In genomic region chr12:107320929-107321618, GRCh38 we compare ENCODE assay signal across 9 cellular contexts.
A peak's percentile ranks its signal among the peaks of the same experiment; 100 is the strongest.
DNase-seq lines count a peak whose midpoint lies in the region; TF ChIP-seq lines count a peak whose summit lies in the region.
"Had no signal": no experiment of that assay in that cellular context is flagged by ENCODE, and none has a peak within 500 bp of the region (broad histone marks: within the 10 kb centered on the region; RNA-seq: fewer than 3 reads in every experiment).

No MANE protein-coding gene starts in this region.

- H3K4me3 ChIP-seq in AG04449 (ENCODE audit: low read depth, low read length) (peak overlapping the region; percentile 56), esophagus muscularis mucosa (peak overlapping the region; percentile 14 to 53 (median 40)), osteoblast (ENCODE audit: insufficient read depth, low read length) (peak overlapping the region; percentile 43)
- H3K4me3 ChIP-seq: body of pancreas had no signal

- no peak for TF ChIP-seq POLR2A in esophagus muscularis mucosa (IDR thresholded peaks at IDR 0.05; ENCODE audit: low read depth)

- H3K79me2 ChIP-seq in osteoblast (ENCODE audit: insufficient read depth, low read length), result no peaks in the 10 kb centered on the region

- H3K9me3 ChIP-seq in esophagus muscularis mucosa (no peaks in the 10 kb centered on the region), osteoblast (ENCODE audit: low read depth, low read length) (no peaks in the 10 kb centered on the region)
- H3K9me3 ChIP-seq: body of pancreas had no signal

- intact Hi-C loops in esophagus muscularis mucosa (cut with DNase I), result no loop called here

- CTCF ChIA-PET in AG04449 (lab: Yijun Ruan, JAX), result interaction anchor here (0.6 to 2.3 kb wide), 9 partner anchors 9 to 291 kb away, joined by 3 to 8 read pairs (median 4); no protein-coding TSS in a partner anchor

- H4K20me1 ChIP-seq in osteoblast (ENCODE audit: insufficient read depth, low read length), result no peaks in the 10 kb centered on the region

- H3K4me1 ChIP-seq in esophagus muscularis mucosa (peaks cover 12 to 42% (median 38%) of the 10 kb centered on the region in 4 donors), osteoblast (ENCODE audit: insufficient read depth, low read length) (peaks cover 4% of the 10 kb centered on the region)

- H3K27ac ChIP-seq in esophagus muscularis mucosa (replicated peaks in 1 of 4) (no peak overlapping the region), osteoblast (ENCODE audit: low read depth, low read length) (no peak overlapping the region)
- H3K27ac ChIP-seq: body of pancreas had no signal

- TF ChIP-seq CTCF in AG04449 (IDR thresholded peaks at IDR 0.05; ENCODE audit: insufficient read depth, low read length, missing control alignments) (no peak), esophagus muscularis mucosa (IDR thresholded peaks at IDR 0.05) (no peak), osteoblast (IDR thresholded peaks at IDR 0.05; ENCODE audit: extremely low read depth, low read depth, low read length) (no peak)

- H3K36me3 ChIP-seq in esophagus muscularis mucosa (no peaks in the 10 kb centered on the region), osteoblast (ENCODE audit: insufficient read depth, low read length) (no peaks in the 10 kb centered on the region)

- peak overlapping the region; percentile 45 for H3K4me2 ChIP-seq in osteoblast (ENCODE audit: insufficient read depth, low read length)

- DNase-seq in AG04449 (ENCODE audit: low read depth, low spot score), result no peak
- peak; percentile 83 for DNase-seq in NCI-H1105 treated with DMSO at 0.1 percent for 48 hours (lab: John Stamatoyannopoulos, UW)
- peak; percentile 59 for DNase-seq in activated T-cell treated with anti-CD3 and anti-CD28 coated beads for 1 hour (ENCODE audit: low read depth)
- no peak for DNase-seq in esophagus muscularis mucosa (ENCODE audit: extremely low spot score)
- DNase-seq in osteoblast (ENCODE audit: insufficient read length, low spot score, missing footprints), result peak; percentile 69
- DNase-seq in ureter (ENCODE audit: low spot score), result peak; percentile 73
- DNase-seq in Kasumi-1 (lab: John Stamatoyannopoulos, UW), result no peak
- no peak for DNase-seq in NCI-H446 treated with DMSO at 0.1 percent for 48 hours (lab: John Stamatoyannopoulos, UW)

- WGBS in esophagus muscularis mucosa, result 3% methylated on average over 39 of the region's 42 CpGs

- TF ChIP-seq EP300 in esophagus muscularis mucosa (IDR thresholded peaks at IDR 0.05), result no peak

- POLR2A ChIA-PET in AG04449 (lab: Yijun Ruan, JAX), result no interaction called here

- H3K27me3 ChIP-seq in esophagus muscularis mucosa (peaks cover 8 to 97% (median 37%) of the 10 kb centered on the region in 4 donors), osteoblast (ENCODE audit: insufficient read depth, low read length) (peaks cover 65% of the 10 kb centered on the region)

- no peak overlapping the region for H2AFZ ChIP-seq in osteoblast (ENCODE audit: low read length)

Comparison
In these comparisons a context has a peak if more than half of its experiments do, and no peak if none do; other contexts are left out.
1. DNase-seq: peak in NCI-H1105 treated with DMSO at 0.1 percent for 48 hours (single experiment), activated T-cell treated with anti-CD3 and anti-CD28 coated beads for 1 hour (single experiment), osteoblast (single experiment) and ureter (single experiment); none in AG04449 (single experiment), esophagus muscularis mucosa (single experiment), Kasumi-1 (0 of 2) and NCI-H446 treated with DMSO at 0.1 percent for 48 hours (single experiment).
2. Peak in every context shown above with its lines, with median percentiles within 50 percentile points of each other: H3K4me3 ChIP-seq.